ENCODE assay signal across 1 cellular context in the genomic region with DNA sequence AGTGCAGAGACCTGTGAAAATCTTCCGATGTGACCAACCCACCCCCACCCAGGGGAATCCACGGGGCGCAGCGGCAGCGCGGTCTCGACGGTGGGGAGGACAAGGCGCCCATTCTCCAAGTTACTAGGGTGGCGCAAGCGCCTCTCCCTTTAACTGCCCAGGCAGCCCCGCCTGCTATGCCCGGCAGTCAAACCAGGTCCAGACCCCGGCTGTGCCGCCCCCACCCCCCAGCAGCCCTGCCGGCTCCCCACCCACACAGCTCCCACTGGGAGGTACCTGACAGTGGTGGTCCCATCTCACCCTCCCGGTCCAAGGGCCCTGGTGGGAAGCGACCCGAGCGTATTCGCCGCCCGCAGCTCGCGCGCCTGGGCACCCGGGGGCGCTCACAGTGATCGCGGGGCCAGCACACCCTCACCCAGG.
TF ChIP-seq lines count a peak whose summit lies in the region.

No MANE protein-coding gene starts in this region.

TF ChIP-seq in HepG2, 621 proteins besides CTCF, POLR2A, EP300 and RAD21:
- TF ChIP-seq ZMAT3 (CRISPR knock-in tag; conservative IDR thresholded peaks at IDR 0.05) (no peak), KLF13 (CRISPR knock-in tag; IDR thresholded peaks at IDR 0.05) (no peak), CREB3 (CRISPR knock-in tag; IDR thresholded peaks at IDR 0.05) (no peak), ZNF691 (CRISPR knock-in tag; IDR thresholded peaks at IDR 0.05; ENCODE audit: borderline replicate concordance, low read depth) (no peak), MED13 (CRISPR knock-in tag; IDR thresholded peaks at IDR 0.05) (no peak), ZNF318 (CRISPR knock-in tag; IDR thresholded peaks at IDR 0.05) (no peak), ZNF12 (CRISPR knock-in tag; IDR thresholded peaks at IDR 0.05) (no peak), ETV5 (CRISPR knock-in tag; IDR thresholded peaks at IDR 0.05; ENCODE audit: borderline replicate concordance) (no peak)
- TF ChIP-seq, protein P1, sequence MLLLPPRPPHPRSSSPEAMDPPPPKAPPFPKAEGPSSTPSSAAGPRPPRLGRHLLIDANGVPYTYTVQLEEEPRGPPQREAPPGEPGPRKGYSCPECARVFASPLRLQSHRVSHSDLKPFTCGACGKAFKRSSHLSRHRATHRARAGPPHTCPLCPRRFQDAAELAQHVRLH (CRISPR knock-in tag; IDR thresholded peaks at IDR 0.05; ENCODE audit: borderline replicate concordance, low read depth): no peak
- TF ChIP-seq, protein P2, sequence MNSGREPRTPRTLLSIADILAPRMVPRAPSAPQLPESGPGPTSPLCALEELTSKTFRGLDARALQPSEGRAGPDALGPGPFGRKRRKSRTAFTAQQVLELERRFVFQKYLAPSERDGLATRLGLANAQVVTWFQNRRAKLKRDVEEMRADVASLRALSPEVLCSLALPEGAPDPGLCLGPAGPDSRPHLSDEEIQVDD (CRISPR knock-in tag; IDR thresholded peaks at IDR 0.05; ENCODE audit: borderline replicate concordance): no peak
- TF ChIP-seq, protein P3, sequence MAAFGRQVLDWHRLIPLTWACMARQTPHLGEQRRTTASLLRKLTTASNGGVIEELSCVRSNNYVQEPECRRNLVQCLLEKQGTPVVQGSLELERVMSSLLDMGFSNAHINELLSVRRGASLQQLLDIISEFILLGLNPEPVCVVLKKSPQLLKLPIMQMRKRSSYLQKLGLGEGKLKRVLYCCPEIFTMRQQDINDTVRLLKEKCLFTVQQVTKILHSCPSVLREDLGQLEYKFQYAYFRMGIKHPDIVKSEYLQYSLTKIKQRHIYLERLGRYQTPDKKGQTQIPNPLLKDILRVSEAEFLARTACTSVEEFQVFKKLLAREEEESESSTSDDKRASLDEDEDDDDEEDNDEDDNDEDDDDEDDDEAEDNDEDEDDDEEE (CRISPR knock-in tag; IDR thresholded peaks at IDR 0.05): no peak
